In the genomic region with DNA sequence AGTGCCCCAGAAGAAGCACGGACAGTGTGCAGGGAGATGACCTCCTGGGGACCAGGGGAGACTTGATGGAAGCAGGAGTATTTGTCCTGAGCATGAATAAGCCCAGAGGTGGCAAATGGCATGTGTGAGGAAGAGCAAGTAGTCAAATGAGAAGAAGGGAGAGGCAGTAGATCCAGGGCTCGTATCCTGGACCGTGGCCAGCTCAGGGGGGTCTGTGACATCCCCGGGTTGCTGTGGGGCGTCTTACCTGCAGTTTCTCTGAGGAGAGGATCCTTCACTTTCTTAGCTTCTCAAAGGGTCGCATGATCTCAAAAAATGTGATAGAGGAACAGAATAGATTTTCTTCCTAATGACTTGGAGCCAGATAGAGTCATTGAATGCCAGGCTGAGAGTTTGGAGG, we compare ENCODE assay signal across 19 cellular contexts. TPM values are rescaled to one million over a fixed set of nuclear protein-coding genes. Genes with fewer than 3 reads are reported as not detected.
A peak's percentile ranks its signal among the peaks of the same experiment; 100 is the strongest.
DNase-seq lines count a peak whose midpoint lies in the region; ATAC-seq and TF ChIP-seq lines count a peak whose summit lies in the region.
"Had no signal": no experiment of that assay in that cellular context is flagged by ENCODE, and none has a peak within 500 bp of the region (broad histone marks: within the 10 kb centered on the region; RNA-seq: fewer than 3 reads in every experiment).

No MANE protein-coding gene starts in this region.

- peak overlapping the region; percentile 15 for H3K27ac Mint-ChIP-seq in CD4-positive, alpha-beta T cell
- peak overlapping the region; percentile 55 for H3K27ac Mint-ChIP-seq in CD8-positive, alpha-beta T cell
- peak overlapping the region in 5 of 6 donors; percentile 29 to 71 (median 64) for H3K27ac Mint-ChIP-seq in immature natural killer cell

- ATAC-seq in CD4-positive, alpha-beta T cell (ENCODE audit: poor library complexity) = no peak
- no peak for ATAC-seq in CD8-positive, alpha-beta T cell
- no peak for ATAC-seq in HG02642 (IDR thresholded peaks at IDR 0.05; ENCODE audit: poor library complexity, unreplicated experiment)

- H3K4me1 ChIP-seq in CD8-positive, alpha-beta T cell (ENCODE audit: insufficient read depth, low read length) = no peaks in the 10 kb centered on the region
- H3K4me1 ChIP-seq in osteoblast (ENCODE audit: insufficient read depth, low read length) = peaks cover 22% of the 10 kb centered on the region

- no peak overlapping the region for H3K4me2 ChIP-seq in osteoblast (ENCODE audit: insufficient read depth, low read length)

- no peaks in the 10 kb centered on the region for H3K4me1 Mint-ChIP-seq in CD4-positive, alpha-beta T cell (ENCODE audit: low read depth)
- peaks cover 4% of the 10 kb centered on the region for H3K4me1 Mint-ChIP-seq in CD8-positive, alpha-beta T cell (ENCODE audit: low read depth)
- peaks cover 16 to 28% of the 10 kb centered on the region in 2 donors for H3K4me1 Mint-ChIP-seq in immature natural killer cell

- H3K36me3 ChIP-seq in CD8-positive, alpha-beta T cell (ENCODE audit: insufficient read depth, low read length) = no peaks in the 10 kb centered on the region
- no peaks in the 10 kb centered on the region for H3K36me3 ChIP-seq in osteoblast (ENCODE audit: insufficient read depth, low read length)

- no peak for TF ChIP-seq CTCF in CD4-positive, alpha-beta T cell (IDR thresholded peaks at IDR 0.05)
- TF ChIP-seq CTCF in CD8-positive, alpha-beta T cell (IDR thresholded peaks at IDR 0.05) = no peak
- no peak for TF ChIP-seq CTCF in osteoblast (IDR thresholded peaks at IDR 0.05; ENCODE audit: extremely low read depth, low read depth, low read length)

- no peak for DNase-seq in CD4-positive, alpha-beta T cell
- no peak for DNase-seq in CD8-positive, alpha-beta T cell
- DNase-seq in immature natural killer cell (no peak), osteoblast (ENCODE audit: insufficient read length, low spot score, missing footprints) (peak; percentile 23), NCI-H128 (lab: John Stamatoyannopoulos, UW; ENCODE audit: unreplicated experiment) (no peak), islet precursor cell (no peak)
- DNase-seq: DMS53, EL, KBM-7, NCI-H1105 treated with DMSO at 0.1 percent for 48 hours, NCI-H1694 treated with DMSO at 0.1 percent for 48 hours, NCI-H2107, NCI-H510A treated with DMSO at 0.1 percent for 48 hours, NCI-H774, OCI-M1, SHP77 had no signal

- no peak overlapping the region for H3K4me3 ChIP-seq in CD8-positive, alpha-beta T cell (ENCODE audit: low read depth, low read length)
- H3K4me3 ChIP-seq in osteoblast (ENCODE audit: insufficient read depth, low read length) = no peak overlapping the region
- H3K4me3 ChIP-seq: SK-N-MC had no signal

- H4K20me1 ChIP-seq in osteoblast (ENCODE audit: insufficient read depth, low read length) = no peaks in the 10 kb centered on the region

- H3K79me2 ChIP-seq in osteoblast (ENCODE audit: insufficient read depth, low read length) = no peaks in the 10 kb centered on the region

- CTCF ChIA-PET in CD4-positive, alpha-beta T cell (lab: Charles Lee) = no interaction called here
- CTCF ChIA-PET in CD8-positive, alpha-beta T cell (lab: Charles Lee) = interaction anchor here (1.2 kb wide), 1 partner anchor 632 kb away, joined by 3 read pairs; no protein-coding TSS in a partner anchor

- peaks cover 8% of the 10 kb centered on the region for H3K36me3 Mint-ChIP-seq in CD4-positive, alpha-beta T cell (ENCODE audit: low read depth)
- peaks cover 12% of the 10 kb centered on the region for H3K36me3 Mint-ChIP-seq in CD8-positive, alpha-beta T cell
- H3K36me3 Mint-ChIP-seq in immature natural killer cell = peaks cover 6 to 23% (median 11%) of the 10 kb centered on the region in 3 donors

- H3K27ac ChIP-seq in CD4-positive, alpha-beta T cell (ENCODE audit: low read depth, low read length) = no peak overlapping the region
- no peak overlapping the region for H3K27ac ChIP-seq in CD8-positive, alpha-beta T cell (ENCODE audit: low read depth, low read length)
- no peak overlapping the region for H3K27ac ChIP-seq in osteoblast (ENCODE audit: low read depth, low read length)
- H3K27ac ChIP-seq: SK-N-MC had no signal

- H3K27me3 Mint-ChIP-seq in CD4-positive, alpha-beta T cell = no peaks in the 10 kb centered on the region
- H3K27me3 Mint-ChIP-seq in CD8-positive, alpha-beta T cell (ENCODE audit: low read depth) = no peaks in the 10 kb centered on the region
- H3K27me3 Mint-ChIP-seq in immature natural killer cell (ENCODE audit: low read depth in 3 of 3) = peaks cover 0 to 3% (median under 1%) of the 10 kb centered on the region in 3 donors

- H2AFZ ChIP-seq in osteoblast (ENCODE audit: low read length) = no peak overlapping the region

- POLR2A ChIA-PET in CD4-positive, alpha-beta T cell (lab: Charles Lee) = no interaction called here
- POLR2A ChIA-PET in CD8-positive, alpha-beta T cell (lab: Charles Lee) = no interaction called here

- intact Hi-C loops in CD4-positive, alpha-beta T cell (cut with DNase I, micrococcal nuclease) = no loop called here
- intact Hi-C loops in CD8-positive, alpha-beta T cell (cut with DNase I, micrococcal nuclease) = no loop called here

- H3K9me3 Mint-ChIP-seq in CD4-positive, alpha-beta T cell = no peaks in the 10 kb centered on the region
- H3K9me3 Mint-ChIP-seq in CD8-positive, alpha-beta T cell = no peaks in the 10 kb centered on the region
- H3K9me3 Mint-ChIP-seq in immature natural killer cell = no peaks in the 10 kb centered on the region
- H3K9me3 Mint-ChIP-seq: CD14-positive monocyte had no signal

- no peak overlapping the region for H3K4me3 Mint-ChIP-seq in CD4-positive, alpha-beta T cell
- no peak overlapping the region for H3K4me3 Mint-ChIP-seq in CD8-positive, alpha-beta T cell
- H3K4me3 Mint-ChIP-seq in immature natural killer cell = no peak overlapping the region
- H3K4me3 Mint-ChIP-seq: CD14-positive monocyte had no signal

- H3K9me3 ChIP-seq in CD4-positive, alpha-beta T cell (ENCODE audit: control insufficient read depth, low read length) = no peaks in the 10 kb centered on the region
- H3K9me3 ChIP-seq in CD8-positive, alpha-beta T cell (ENCODE audit: low read length) = no peaks in the 10 kb centered on the region
- H3K9me3 ChIP-seq in osteoblast (ENCODE audit: low read depth, low read length) = no peaks in the 10 kb centered on the region

- H3K27me3 ChIP-seq in CD4-positive, alpha-beta T cell (ENCODE audit: control insufficient read depth, insufficient read depth, low read length) = no peaks in the 10 kb centered on the region
- no peaks in the 10 kb centered on the region for H3K27me3 ChIP-seq in CD8-positive, alpha-beta T cell (ENCODE audit: insufficient read depth, low read length)
- H3K27me3 ChIP-seq in osteoblast (ENCODE audit: insufficient read depth, low read length) = no peaks in the 10 kb centered on the region

RNA-seq across cellular contexts. Expression of a gene that starts 57.0 kb away (rescaled TPM):
- total RNA-seq in CD4-positive, alpha-beta T cell = 100 to 1,000 TPM; 152 to 155 TPM
- 100 to 1,000 TPM; 359 to 360 TPM for total RNA-seq in CD8-positive, alpha-beta T cell
- 10 to 100 TPM; 27.2 to 54.3 (median 28.7) TPM for polyA plus RNA-seq in immature natural killer cell
- total RNA-seq in osteoblast = 64.5 and 86.9 TPM in 2 replicates
